ENCODE assay signal across 8 cellular contexts in genomic region chr4:76546282-76547166, GRCh38.
DNase-seq lines count a peak whose midpoint lies in the region; ATAC-seq, FAIRE-seq and TF ChIP-seq lines count a peak whose summit lies in the region.

No MANE protein-coding gene starts in this region.

- no peak overlapping the region for H2BK120ac ChIP-seq in mesendoderm (ENCODE audit: low read depth, low read length)

- TF ChIP-seq CTCF in chondrocyte (IDR thresholded peaks at IDR 0.05), result no peak

- H3K9me3 ChIP-seq in BLaER1, result peaks cover 17% of the 10 kb centered on the region

- H2BK5ac ChIP-seq in mesendoderm (ENCODE audit: low read length), result no peak overlapping the region

- no peak overlapping the region for H3K18ac ChIP-seq in mesendoderm (ENCODE audit: low read length)

- H3K4me3 Mint-ChIP-seq in chondrocyte (ENCODE audit: unreplicated experiment), result no peak overlapping the region

- peak overlapping the region; percentile 44 for H3K4me3 ChIP-seq in BLaER1
- no peak overlapping the region for H3K4me3 ChIP-seq in mesendoderm (ENCODE audit: low read length)

- H3K36me3 ChIP-seq in BLaER1, result no peaks in the 10 kb centered on the region
- H3K36me3 ChIP-seq in mesendoderm (ENCODE audit: control insufficient read depth, insufficient read depth, low read length), result no peaks in the 10 kb centered on the region

- H3K27me3 ChIP-seq in BLaER1 (no peaks in the 10 kb centered on the region), mesendoderm (ENCODE audit: insufficient read depth, low read length, poor library complexity) (no peaks in the 10 kb centered on the region)

- H3K79me2 ChIP-seq in mesendoderm (ENCODE audit: control insufficient read depth, insufficient read depth, low read length), result no peaks in the 10 kb centered on the region

- FAIRE-seq in GM19239 (lab: Jason Lieb, UNC), result no peak

- no peak overlapping the region for H3K4ac ChIP-seq in mesendoderm (ENCODE audit: low read depth, low read length)

- H3K9me3 Mint-ChIP-seq in chondrocyte (ENCODE audit: low read depth), result peaks cover 2% of the 10 kb centered on the region

- no peak overlapping the region for H2AK5ac ChIP-seq in mesendoderm (ENCODE audit: low read length)

- no peak overlapping the region for H3K56ac ChIP-seq in mesendoderm (ENCODE audit: low read length)

- H3K4me1 Mint-ChIP-seq in chondrocyte (ENCODE audit: low read depth), result peaks cover 39% of the 10 kb centered on the region

- no peaks in the 10 kb centered on the region for H4K20me1 ChIP-seq in BLaER1

- H3K4me2 ChIP-seq in BLaER1, result peak overlapping the region; percentile 86
- no peak overlapping the region for H3K4me2 ChIP-seq in mesendoderm (ENCODE audit: low read length)

- no peaks in the 10 kb centered on the region for H3K79me1 ChIP-seq in mesendoderm (ENCODE audit: low read length)

- no peak overlapping the region for H2BK15ac ChIP-seq in mesendoderm (replicated peaks; ENCODE audit: low read depth)

- H3K27me3 Mint-ChIP-seq in chondrocyte (ENCODE audit: low read depth), result no peaks in the 10 kb centered on the region

- DNase-seq in LoVo (ENCODE audit: low spot score) (peak; percentile 37), chondrocyte (ENCODE audit: low spot score) (no peak), mesendoderm (peak; percentile 81), GM19239 (ENCODE audit: insufficient read length, low spot score) (no peak)

- H4K8ac ChIP-seq in mesendoderm (ENCODE audit: low read depth, low read length), result no peak overlapping the region

- H3K9ac ChIP-seq in BLaER1 (peak overlapping the region; percentile 77), mesendoderm (ENCODE audit: low read length) (no peak overlapping the region)

- peak overlapping the region; percentile 55 for H3K27ac Mint-ChIP-seq in chondrocyte (ENCODE audit: unreplicated experiment)

- no peak overlapping the region for H4K5ac ChIP-seq in mesendoderm (ENCODE audit: low read length)

- no CpG with 5 or more reads among the region's 9 CpGs for WGBS in mesendoderm (ENCODE audit: extremely low coverage, insufficient coverage, low lambda C conversion rate)

- no peak for ATAC-seq in GM18858 (IDR thresholded peaks at IDR 0.05; ENCODE audit: unreplicated experiment)
- no peak for ATAC-seq in HG03175 (IDR thresholded peaks at IDR 0.05; ENCODE audit: unreplicated experiment)
- no peak for ATAC-seq in GM21381 (IDR thresholded peaks at IDR 0.05; ENCODE audit: unreplicated experiment)

- H3K4me1 ChIP-seq in BLaER1 (peaks cover 93% of the 10 kb centered on the region), mesendoderm (ENCODE audit: control insufficient read depth, low read depth, low read length) (peaks cover 3% of the 10 kb centered on the region)

- H3K36me3 Mint-ChIP-seq in chondrocyte (ENCODE audit: low read depth), result peaks cover 1% of the 10 kb centered on the region

- peak overlapping the region; percentile 88 for H3K27ac ChIP-seq in BLaER1
- no peak overlapping the region for H3K27ac ChIP-seq in mesendoderm (ENCODE audit: low read depth, low read length)

- no peak overlapping the region for H3K23ac ChIP-seq in mesendoderm (ENCODE audit: low read length)

Comparison
In these comparisons a context has a peak if more than half of its experiments do, and no peak if none do; other contexts are left out.
1. DNase-seq: peak in LoVo (single experiment) and mesendoderm (single experiment); none in chondrocyte (single experiment) and GM19239 (single experiment).